In the genomic region with DNA sequence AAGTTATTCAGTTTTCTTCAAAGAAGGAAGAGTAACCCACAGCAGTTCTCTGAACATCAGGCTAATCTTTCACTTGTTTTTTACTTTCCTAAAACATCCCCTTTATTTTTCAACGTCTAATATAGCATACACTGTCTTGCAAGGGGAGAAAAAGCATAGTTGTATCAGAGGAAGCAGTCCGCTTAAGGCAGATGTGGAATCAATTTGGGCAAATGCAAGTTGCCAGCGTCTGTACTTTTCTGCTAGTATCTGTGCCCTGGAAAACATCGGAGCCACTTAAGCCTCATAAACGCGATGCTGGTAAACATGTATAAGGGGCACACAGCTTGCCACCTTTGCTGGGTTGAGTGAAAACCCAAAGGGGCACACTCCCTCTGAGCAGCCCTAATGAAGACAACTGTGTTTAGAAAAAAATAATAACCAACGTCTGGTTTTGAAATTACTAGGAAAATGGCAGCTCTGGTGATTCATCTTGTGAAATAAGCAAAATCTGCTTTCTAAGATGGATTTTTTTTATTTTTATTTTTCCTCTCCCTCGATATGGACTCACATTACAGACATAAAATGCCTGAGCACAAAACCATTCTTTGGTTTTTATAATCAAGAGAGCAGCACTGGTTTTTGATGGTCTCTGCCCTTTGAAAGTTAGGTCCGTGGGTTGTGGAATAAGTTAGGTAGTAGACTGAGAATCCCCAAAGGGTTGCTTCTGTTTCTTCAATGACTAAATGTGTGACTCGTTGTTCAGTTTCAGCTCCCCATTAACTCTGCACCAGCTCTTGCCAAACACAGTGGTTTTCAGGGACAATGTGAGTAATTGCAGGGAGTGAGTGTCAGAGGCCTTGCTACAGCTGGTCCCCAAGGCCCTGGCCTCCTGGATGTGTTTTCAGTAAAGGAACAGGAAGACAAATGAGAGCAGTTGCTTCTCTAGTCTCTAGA, we compare ENCODE assay signal across 10 cellular contexts. TPM values are rescaled to one million over a fixed set of nuclear protein-coding genes. Genes with fewer than 3 reads are reported as not detected.
DNase-seq lines count a peak whose midpoint lies in the region; ATAC-seq, FAIRE-seq and TF ChIP-seq lines count a peak whose summit lies in the region.
"Had no signal": no experiment of that assay in that cellular context is flagged by ENCODE, and none has a peak within 500 bp of the region (broad histone marks: within the 10 kb centered on the region; RNA-seq: fewer than 3 reads in every experiment).

No MANE protein-coding gene starts in this region.

- peaks cover 0 to 10% of the 10 kb centered on the region in 2 donors for H3K4me1 ChIP-seq in adrenal gland (replicated peaks in 1 of 2)

- H3K27me3 ChIP-seq in adrenal gland, result no peaks in the 10 kb centered on the region

- TF ChIP-seq CTCF in adrenal gland (IDR thresholded peaks at IDR 0.05), result no peak

- DNase-seq in Daoy (ENCODE audit: low read depth) (peak; percentile 59), adrenal gland (peak; percentile 33 to 79 (median 67)), skeletal muscle cell (ENCODE audit: low read depth) (peak; percentile 94), NCI-H1105 (lab: John Stamatoyannopoulos, UW) (no peak), RCC 7860 (ENCODE audit: low spot score) (no peak), dermis blood vessel endothelial cell (no peak)

- no peaks in the 10 kb centered on the region for H3K9me3 ChIP-seq in adrenal gland (replicated peaks in 1 of 3)

- no peak overlapping the region for H3K27ac ChIP-seq in adrenal gland
- H3K27ac ChIP-seq: HL-60 had no signal

- peak; percentile 86 for ATAC-seq in GM19452 (IDR thresholded peaks at IDR 0.05; ENCODE audit: unreplicated experiment)
- ATAC-seq in HG03439 (IDR thresholded peaks at IDR 0.05; ENCODE audit: unreplicated experiment), result peak; percentile 91

- TF ChIP-seq POLR2A in adrenal gland (IDR thresholded peaks at IDR 0.05), result no peak

- no peak overlapping the region for H3K4me3 ChIP-seq in adrenal gland
- H3K4me3 ChIP-seq in skeletal muscle cell (ENCODE audit: low read depth, low read length), result peak overlapping the region; percentile 1

- H3K36me3 ChIP-seq in adrenal gland (replicated peaks in 1 of 2), result no peaks in the 10 kb centered on the region

- FAIRE-seq in RCC 7860 (lab: Jason Lieb, UNC), result no peak
- FAIRE-seq: endothelial cell of umbilical vein had no signal

- intact Hi-C loops in adrenal gland (cut with DNase I), result no loop called here

- WGBS in adrenal gland, 4 donors, result 58 to 64% (median 62%) methylated on average over 10 of the region's 10 CpGs

RNA-seq across cellular contexts. Expression of gene SMIM20, which starts 24.5 kb away (rescaled TPM):
- 32.5 and 43.7 TPM in 2 replicates for total RNA-seq in Daoy (2014; rRNA removed; shearing (Covaris generic))
- total RNA-seq in adrenal gland (10 to 100 TPM; 32.7 to 62.8 (median 40.6) TPM), dermis blood vessel endothelial cell (14.0 and 14.5 TPM in 2 replicates)
- polyA plus RNA-seq in adrenal gland, result 10 to 100 TPM; 22.9 to 52.9 (median 28.6) TPM

Comparison
In these comparisons a context has a peak if more than half of its experiments do, and no peak if none do; other contexts are left out.
1. DNase-seq: peak in Daoy (single experiment), adrenal gland (7 of 7) and skeletal muscle cell (single experiment); none in NCI-H1105 (single experiment), RCC 7860 (single experiment) and dermis blood vessel endothelial cell (single experiment).